Comparison of ENCODE assay signal across 1 cellular context in the genomic region with DNA sequence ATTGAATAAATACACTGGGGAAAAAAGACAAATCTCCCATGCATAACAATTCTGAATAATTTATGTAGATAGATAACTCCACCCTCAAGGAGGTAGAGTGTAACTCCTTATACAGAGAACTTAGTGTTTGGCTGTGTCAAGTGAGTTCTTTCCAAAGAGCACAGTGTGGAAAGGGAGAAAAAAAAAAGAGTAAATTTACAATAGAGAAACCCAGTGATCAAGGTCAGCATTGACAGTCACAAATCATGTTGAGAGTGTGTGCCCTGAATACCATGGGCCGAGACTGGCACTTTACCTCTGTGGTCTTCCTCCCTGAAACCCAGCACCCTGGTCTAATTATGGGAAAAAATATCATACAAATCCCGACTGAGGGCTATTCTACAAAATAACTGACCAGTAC.
TF ChIP-seq lines count a peak whose summit lies in the region.

No MANE protein-coding gene starts in this region.

TF ChIP-seq in GM12878, 131 proteins besides CTCF, POLR2A, EP300 and RAD21:
- TF ChIP-seq RBBP5 (conservative IDR thresholded peaks at IDR 0.05) = no peak
- TF ChIP-seq ZNF384 (IDR thresholded peaks at IDR 0.05; ENCODE audit: borderline replicate concordance, low read depth, low read length) = no peak
- no peak for TF ChIP-seq MEF2A (IDR thresholded peaks at IDR 0.05; ENCODE audit: insufficient read depth, low read depth, low read length)
- TF ChIP-seq JUND (IDR thresholded peaks at IDR 0.05; ENCODE audit: low read depth, low read length) = no peak
- no peak for TF ChIP-seq RUNX3 (IDR thresholded peaks at IDR 0.05; ENCODE audit: low read length)
- TF ChIP-seq EGR1 (IDR thresholded peaks at IDR 0.05; ENCODE audit: borderline replicate concordance in 1 of 2, low read depth in 2 of 2, low read length in 2 of 2) = no peak
- no peak for TF ChIP-seq ZZZ3 (IDR thresholded peaks at IDR 0.05; ENCODE audit: control insufficient read depth, insufficient read length, low read depth)
